ENCODE assay signal across 9 cellular contexts in genomic region chr21:32446440-32446839, GRCh38. TPM values are rescaled to one million over a fixed set of nuclear protein-coding genes. Genes with fewer than 3 reads are reported as not detected.
DNase-seq lines count a peak whose midpoint lies in the region; ATAC-seq, FAIRE-seq and TF ChIP-seq lines count a peak whose summit lies in the region.
"Not testable (repeated sequence)": the region's sequence is repeated elsewhere in the genome, so short reads cannot be mapped to it uniquely, and the experiment has no call there.
"Had no signal": no experiment of that assay in that cellular context is flagged by ENCODE, and none has a peak within 500 bp of the region (broad histone marks: within the 10 kb centered on the region; RNA-seq: fewer than 3 reads in every experiment).

No MANE protein-coding gene starts in this region.

- H3K9me3 ChIP-seq in left ventricle myocardium inferior (replicated peaks), result peaks cover 13% of the 10 kb centered on the region
- H3K9me3 ChIP-seq in pancreas, upper lobe of right lung: not testable (repeated sequence)

- peak; percentile 91 for FAIRE-seq in bronchial epithelial cell (lab: Jason Lieb, UNC)
- not testable (repeated sequence) for FAIRE-seq in pancreas (lab: Jason Lieb, UNC)

- H3K27me3 ChIP-seq in bronchial epithelial cell (ENCODE audit: control insufficient read depth, insufficient read depth, low read length); foreskin keratinocyte; left ventricle myocardium inferior (ENCODE audit: low read depth); pancreas; upper lobe of right lung: not testable (repeated sequence)

- H3K27ac ChIP-seq in epithelial cell of prostate (peak overlapping the region; percentile 14), left ventricle myocardium inferior (replicated peaks) (peak overlapping the region; percentile 19), pancreas (peak overlapping the region in 1 of 4 donors; percentile 33)
- not testable (repeated sequence) for H3K27ac ChIP-seq in foreskin keratinocyte, upper lobe of right lung

- ATAC-seq in foreskin keratinocyte (peak; percentile 46), pancreas (peak in 3 of 4 donors; percentile 56 to 71 (median 61)), upper lobe of right lung (peak; percentile 12)

- DNase-seq in HT-29 (ENCODE audit: low spot score) (peak; percentile 46), bronchial epithelial cell (ENCODE audit: low read depth) (peak; percentile 77), kidney glomerular epithelial cell (lab: John Stamatoyannopoulos, UW) (peak; percentile 39)
- DNase-seq in epithelial cell of prostate (ENCODE audit: low read depth, low spot score); foreskin keratinocyte; left ventricle myocardium inferior; pancreas; upper lobe of right lung: not testable (repeated sequence)

- intact Hi-C loops in left ventricle myocardium inferior (cut with micrococcal nuclease); pancreas (cut with DNase I); upper lobe of right lung (cut with DNase I): not testable (repeated sequence)

- 51 to 58% methylated on average over 3 of the region's 3 CpGs for WGBS in pancreas, 2 donors

- H3K4me1 ChIP-seq in foreskin keratinocyte (peaks cover 11% of the 10 kb centered on the region), left ventricle myocardium inferior (peaks cover 58% of the 10 kb centered on the region), upper lobe of right lung (peaks cover 23% of the 10 kb centered on the region)
- H3K4me1 ChIP-seq in pancreas, result not testable (repeated sequence)

- not testable (repeated sequence) for H3K36me3 ChIP-seq in bronchial epithelial cell (ENCODE audit: control insufficient read depth, insufficient read depth, low read length); pancreas; upper lobe of right lung
- peaks cover 12% of the 10 kb centered on the region for H3K36me3 ChIP-seq in left ventricle myocardium inferior

- H3K4me3 ChIP-seq in bronchial epithelial cell (ENCODE audit: low read depth, low read length); left ventricle myocardium inferior; pancreas; upper lobe of right lung: not testable (repeated sequence)

- not testable (repeated sequence) for TF ChIP-seq CTCF in bronchial epithelial cell (IDR thresholded peaks at IDR 0.05; ENCODE audit: insufficient read depth, low read length, severe bottlenecking); foreskin keratinocyte (conservative IDR thresholded peaks at IDR 0.05); left ventricle myocardium inferior (IDR thresholded peaks at IDR 0.05; ENCODE audit: borderline replicate concordance); pancreas (IDR thresholded peaks at IDR 0.05); upper lobe of right lung (IDR thresholded peaks at IDR 0.05)

RNA-seq across cellular contexts. Expression of gene EVA1C, which starts 33.9 kb away (rescaled TPM):
- total RNA-seq in HT-29 (2014; rRNA removed; shearing (Covaris generic)), result 8.1 and 16.0 TPM in 2 replicates
- total RNA-seq in bronchial epithelial cell, result 8.8 and 9.0 TPM in 2 replicates
- 9.5 and 13.1 TPM in 2 replicates for total RNA-seq in foreskin keratinocyte
- polyA plus RNA-seq in foreskin keratinocyte, result 11.2 and 14.4 TPM in 2 replicates
- 13.9 TPM for total RNA-seq in left ventricle myocardium inferior
- 10 to 100 TPM in 3 of 6 donors, 1 to 10 TPM in 3; 7.9 to 13.4 (median 10.6) TPM for total RNA-seq in pancreas
- 10 to 100 TPM; 20.7 to 35.9 TPM for polyA plus RNA-seq in pancreas
- total RNA-seq in upper lobe of right lung, result 55.4 TPM
- total RNA-seq: Caco-2 had no signal

RNA-seq across cellular contexts. Expression of gene URB1, which starts 53.6 kb away (rescaled TPM):
- total RNA-seq in HT-29 (2014; rRNA removed; shearing (Covaris generic)), result 12.5 and 13.9 TPM in 2 replicates
- 19.3 and 22.4 TPM in 2 replicates for total RNA-seq in bronchial epithelial cell
- total RNA-seq in foreskin keratinocyte, result 27.0 and 27.1 TPM in 2 replicates
- polyA plus RNA-seq in foreskin keratinocyte, result 5.1 and 5.8 TPM in 2 replicates
- 13.8 TPM for total RNA-seq in left ventricle myocardium inferior
- total RNA-seq in pancreas, result 10 to 100 TPM in 1 of 6 donors, 1 to 10 TPM in 5; 5.9 to 11.0 (median 8.0) TPM
- 1 to 10 TPM; 2.9 to 4.7 TPM for polyA plus RNA-seq in pancreas
- 14.3 TPM for total RNA-seq in upper lobe of right lung
